ENCODE assay signal across 8 cellular contexts in genomic region chr5:134127376-134127861, GRCh38. TPM values are rescaled to one million over a fixed set of nuclear protein-coding genes. Genes with fewer than 3 reads are reported as not detected.
DNase-seq lines count a peak whose midpoint lies in the region; ATAC-seq and TF ChIP-seq lines count a peak whose summit lies in the region.

No MANE protein-coding gene starts in this region.

- no peaks in the 10 kb centered on the region for H3K9me3 Mint-ChIP-seq in effector memory CD8-positive, alpha-beta T cell
- H3K9me3 Mint-ChIP-seq in stimulated activated naive CD8-positive, alpha-beta T cell treated with anti-CD3 and anti-CD28 coated beads, Interleukin-15, amount 100 ng/mL, for 72 hours, result no peaks in the 10 kb centered on the region

- peak; percentile 64 for DNase-seq in activated naive CD4-positive, alpha-beta T cell treated with Interleukin-2 at 50 U/mL for 16 hours
- DNase-seq in activated naive CD4-positive, alpha-beta T cell (lab: John Stamatoyannopoulos, UW), result no peak
- no peak for DNase-seq in effector memory CD8-positive, alpha-beta T cell
- DNase-seq in stimulated activated naive CD8-positive, alpha-beta T cell treated with anti-CD3 and anti-CD28 coated beads, Interleukin-15, amount 100 ng/mL, for 72 hours, result peak in 1 of 2 donors; percentile 66
- DNase-seq in ureter (ENCODE audit: low spot score) (no peak), ACHN (no peak), NCI-H1105 treated with DMSO at 0.1 percent for 48 hours (lab: John Stamatoyannopoulos, UW) (no peak)

- peaks cover 100% of the 10 kb centered on the region for H3K36me3 Mint-ChIP-seq in effector memory CD8-positive, alpha-beta T cell (ENCODE audit: insufficient read depth)

- peak overlapping the region; percentile 81 to 86 for H3K4me3 Mint-ChIP-seq in effector memory CD8-positive, alpha-beta T cell
- H3K4me3 Mint-ChIP-seq in stimulated activated naive CD8-positive, alpha-beta T cell treated with anti-CD3 and anti-CD28 coated beads, Interleukin-15, amount 100 ng/mL, for 72 hours, result peak overlapping the region; percentile 80 to 88

- in situ Hi-C loops in ACHN (cut with HindIII; ENCODE audit: low pct_ligation_motif_present, low pct_unique_long_range_greater_than_20kb, low sequenced_read_pairs), result no loop called here

- H3K27ac Mint-ChIP-seq in effector memory CD8-positive, alpha-beta T cell, result peak overlapping the region; percentile 95 to 99
- peak overlapping the region; percentile 94 to 97 for H3K27ac Mint-ChIP-seq in stimulated activated naive CD8-positive, alpha-beta T cell treated with anti-CD3 and anti-CD28 coated beads, Interleukin-15, amount 100 ng/mL, for 72 hours

- peaks cover 92 to 97% of the 10 kb centered on the region in 2 donors for H3K4me1 Mint-ChIP-seq in effector memory CD8-positive, alpha-beta T cell (ENCODE audit: low read depth in 2 of 2)
- peaks cover 100% of the 10 kb centered on the region for H3K4me1 Mint-ChIP-seq in stimulated activated naive CD8-positive, alpha-beta T cell treated with anti-CD3 and anti-CD28 coated beads, Interleukin-15, amount 100 ng/mL, for 72 hours

- no peaks in the 10 kb centered on the region for H3K27me3 Mint-ChIP-seq in effector memory CD8-positive, alpha-beta T cell
- H3K27me3 Mint-ChIP-seq in stimulated activated naive CD8-positive, alpha-beta T cell treated with anti-CD3 and anti-CD28 coated beads, Interleukin-15, amount 100 ng/mL, for 72 hours, result no peaks in the 10 kb centered on the region

- ATAC-seq in SK-N-SH treated with all-trans-retinoic acid at 6 μM for 48 hours, result peak; percentile 1; the same call in 1 of the 3 replicates
- peak; percentile 4 for ATAC-seq in effector memory CD8-positive, alpha-beta T cell (replicated peaks)
- peak; percentile 27 for ATAC-seq in stimulated activated naive CD8-positive, alpha-beta T cell treated with anti-CD3 and anti-CD28 coated beads, Interleukin-15, amount 100 ng/mL, for 72 hours

TF ChIP-seq in SK-N-SH treated with all-trans-retinoic acid at 6 μM for 48 hours, 23 proteins besides CTCF, POLR2A, EP300 and RAD21:
- TF ChIP-seq OSR1 (CRISPR knock-in tag; IDR thresholded peaks at IDR 0.05) (no peak), ZNF565 (CRISPR knock-in tag; conservative IDR thresholded peaks at IDR 0.05; ENCODE audit: low read depth) (no peak), POU6F1 (CRISPR knock-in tag; IDR thresholded peaks at IDR 0.05; ENCODE audit: borderline replicate concordance, low read depth) (no peak), SNAI2 (CRISPR knock-in tag; IDR thresholded peaks at IDR 0.05) (no peak), GLIS3 (CRISPR knock-in tag; IDR thresholded peaks at IDR 0.05) (no peak), TOX (CRISPR knock-in tag; IDR thresholded peaks at IDR 0.05; ENCODE audit: borderline replicate concordance) (no peak), TCF4 (CRISPR knock-in tag; IDR thresholded peaks at IDR 0.05; ENCODE audit: borderline replicate concordance) (no peak), ISL1 (CRISPR knock-in tag; IDR thresholded peaks at IDR 0.05) (no peak), ARNTL (CRISPR knock-in tag; IDR thresholded peaks at IDR 0.05; ENCODE audit: borderline replicate concordance, low read depth) (no peak), CSDC2 (CRISPR knock-in tag; IDR thresholded peaks at IDR 0.05) (no peak), PPARA (CRISPR knock-in tag; IDR thresholded peaks at IDR 0.05; ENCODE audit: borderline replicate concordance) (no peak), ZNF70 (CRISPR knock-in tag; IDR thresholded peaks at IDR 0.05) (no peak), ESRRG (CRISPR knock-in tag; IDR thresholded peaks at IDR 0.05) (no peak), ZC3H10 (CRISPR knock-in tag; IDR thresholded peaks at IDR 0.05) (no peak), CREB5 (CRISPR knock-in tag; IDR thresholded peaks at IDR 0.05; ENCODE audit: low read depth) (no peak)
- TF ChIP-seq, protein P1, sequence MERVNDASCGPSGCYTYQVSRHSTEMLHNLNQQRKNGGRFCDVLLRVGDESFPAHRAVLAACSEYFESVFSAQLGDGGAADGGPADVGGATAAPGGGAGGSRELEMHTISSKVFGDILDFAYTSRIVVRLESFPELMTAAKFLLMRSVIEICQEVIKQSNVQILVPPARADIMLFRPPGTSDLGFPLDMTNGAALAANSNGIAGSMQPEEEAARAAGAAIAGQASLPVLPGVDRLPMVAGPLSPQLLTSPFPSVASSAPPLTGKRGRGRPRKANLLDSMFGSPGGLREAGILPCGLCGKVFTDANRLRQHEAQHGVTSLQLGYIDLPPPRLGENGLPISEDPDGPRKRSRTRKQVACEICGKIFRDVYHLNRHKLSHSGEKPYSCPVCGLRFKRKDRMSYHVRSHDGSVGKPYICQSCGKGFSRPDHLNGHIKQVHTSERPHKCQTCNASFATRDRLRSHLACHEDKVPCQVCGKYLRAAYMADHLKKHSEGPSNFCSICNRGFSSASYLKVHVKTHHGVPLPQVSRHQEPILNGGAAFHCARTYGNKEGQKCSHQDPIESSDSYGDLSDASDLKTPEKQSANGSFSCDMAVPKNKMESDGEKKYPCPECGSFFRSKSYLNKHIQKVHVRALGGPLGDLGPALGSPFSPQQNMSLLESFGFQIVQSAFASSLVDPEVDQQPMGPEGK (CRISPR knock-in tag; IDR thresholded peaks at IDR 0.05; ENCODE audit: borderline replicate concordance), result no peak
- TF ChIP-seq, protein P2, sequence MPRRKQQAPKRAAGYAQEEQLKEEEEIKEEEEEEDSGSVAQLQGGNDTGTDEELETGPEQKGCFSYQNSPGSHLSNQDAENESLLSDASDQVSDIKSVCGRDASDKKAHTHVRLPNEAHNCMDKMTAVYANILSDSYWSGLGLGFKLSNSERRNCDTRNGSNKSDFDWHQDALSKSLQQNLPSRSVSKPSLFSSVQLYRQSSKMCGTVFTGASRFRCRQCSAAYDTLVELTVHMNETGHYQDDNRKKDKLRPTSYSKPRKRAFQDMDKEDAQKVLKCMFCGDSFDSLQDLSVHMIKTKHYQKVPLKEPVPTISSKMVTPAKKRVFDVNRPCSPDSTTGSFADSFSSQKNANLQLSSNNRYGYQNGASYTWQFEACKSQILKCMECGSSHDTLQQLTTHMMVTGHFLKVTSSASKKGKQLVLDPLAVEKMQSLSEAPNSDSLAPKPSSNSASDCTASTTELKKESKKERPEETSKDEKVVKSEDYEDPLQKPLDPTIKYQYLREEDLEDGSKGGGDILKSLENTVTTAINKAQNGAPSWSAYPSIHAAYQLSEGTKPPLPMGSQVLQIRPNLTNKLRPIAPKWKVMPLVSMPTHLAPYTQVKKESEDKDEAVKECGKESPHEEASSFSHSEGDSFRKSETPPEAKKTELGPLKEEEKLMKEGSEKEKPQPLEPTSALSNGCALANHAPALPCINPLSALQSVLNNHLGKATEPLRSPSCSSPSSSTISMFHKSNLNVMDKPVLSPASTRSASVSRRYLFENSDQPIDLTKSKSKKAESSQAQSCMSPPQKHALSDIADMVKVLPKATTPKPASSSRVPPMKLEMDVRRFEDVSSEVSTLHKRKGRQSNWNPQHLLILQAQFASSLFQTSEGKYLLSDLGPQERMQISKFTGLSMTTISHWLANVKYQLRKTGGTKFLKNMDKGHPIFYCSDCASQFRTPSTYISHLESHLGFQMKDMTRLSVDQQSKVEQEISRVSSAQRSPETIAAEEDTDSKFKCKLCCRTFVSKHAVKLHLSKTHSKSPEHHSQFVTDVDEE (CRISPR knock-in tag; IDR thresholded peaks at IDR 0.05), result no peak
TF ChIP-seq in SK-N-SH treated with all-trans-retinoic acid at 6 μM for 48 hours: peak in this region for 0.

RNA-seq across cellular contexts. Expression of gene TCF7, which starts 12.9 kb away (rescaled TPM):
- 3.6 TPM for total RNA-seq in ureter

RNA-seq across cellular contexts. Expression of gene SKP1, which starts 49.3 kb away (rescaled TPM):
- total RNA-seq in ureter, result 324 TPM
